In the genomic region with DNA sequence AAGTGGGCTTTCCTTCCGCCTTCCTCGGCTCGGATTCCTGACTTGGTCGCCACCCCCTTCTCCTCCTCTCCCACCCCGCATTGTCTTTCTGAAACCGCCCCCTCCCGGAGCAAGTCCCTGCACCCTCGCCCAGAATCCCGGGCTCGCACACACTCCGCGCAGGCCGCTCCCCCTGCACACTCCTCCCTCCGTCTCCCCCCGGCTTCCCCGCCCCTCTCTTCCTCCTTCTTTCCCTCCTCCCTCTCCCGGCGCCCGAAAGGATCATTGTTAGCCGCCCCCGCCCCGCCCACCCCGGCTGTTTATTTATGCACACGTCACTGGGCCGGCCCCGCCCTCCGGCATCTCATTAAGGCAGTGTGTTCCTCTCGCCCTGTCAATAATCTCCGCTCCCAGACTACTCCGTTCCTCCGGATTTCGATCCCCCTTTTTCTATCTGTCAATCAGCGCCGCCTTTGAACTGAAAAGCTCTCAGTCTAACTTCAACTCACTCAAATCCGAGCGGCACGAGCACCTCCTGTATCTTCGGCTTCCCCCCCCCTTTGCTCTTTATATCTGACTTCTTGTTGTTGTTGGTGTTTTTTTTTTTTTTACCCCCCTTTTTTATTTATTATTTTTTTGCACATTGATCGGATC, we compare ENCODE assay signal across 1 cellular context.
TF ChIP-seq lines count a peak whose summit lies in the region.

A gene (plus strand): TSS at position 373 of the 633 bp plus-strand sequence. CDS start 510 bp downstream, outside the sequence.

TF ChIP-seq in HepG2, 621 proteins besides CTCF, POLR2A, EP300 and RAD21 (continued from another document and continues in another):
- TF ChIP-seq FOXJ3 (CRISPR knock-in tag; IDR thresholded peaks at IDR 0.05; ENCODE audit: borderline replicate concordance) = no peak
- TF ChIP-seq ZNF558 (CRISPR knock-in tag; IDR thresholded peaks at IDR 0.05; ENCODE audit: borderline replicate concordance) = no peak
- TF ChIP-seq, protein P1, sequence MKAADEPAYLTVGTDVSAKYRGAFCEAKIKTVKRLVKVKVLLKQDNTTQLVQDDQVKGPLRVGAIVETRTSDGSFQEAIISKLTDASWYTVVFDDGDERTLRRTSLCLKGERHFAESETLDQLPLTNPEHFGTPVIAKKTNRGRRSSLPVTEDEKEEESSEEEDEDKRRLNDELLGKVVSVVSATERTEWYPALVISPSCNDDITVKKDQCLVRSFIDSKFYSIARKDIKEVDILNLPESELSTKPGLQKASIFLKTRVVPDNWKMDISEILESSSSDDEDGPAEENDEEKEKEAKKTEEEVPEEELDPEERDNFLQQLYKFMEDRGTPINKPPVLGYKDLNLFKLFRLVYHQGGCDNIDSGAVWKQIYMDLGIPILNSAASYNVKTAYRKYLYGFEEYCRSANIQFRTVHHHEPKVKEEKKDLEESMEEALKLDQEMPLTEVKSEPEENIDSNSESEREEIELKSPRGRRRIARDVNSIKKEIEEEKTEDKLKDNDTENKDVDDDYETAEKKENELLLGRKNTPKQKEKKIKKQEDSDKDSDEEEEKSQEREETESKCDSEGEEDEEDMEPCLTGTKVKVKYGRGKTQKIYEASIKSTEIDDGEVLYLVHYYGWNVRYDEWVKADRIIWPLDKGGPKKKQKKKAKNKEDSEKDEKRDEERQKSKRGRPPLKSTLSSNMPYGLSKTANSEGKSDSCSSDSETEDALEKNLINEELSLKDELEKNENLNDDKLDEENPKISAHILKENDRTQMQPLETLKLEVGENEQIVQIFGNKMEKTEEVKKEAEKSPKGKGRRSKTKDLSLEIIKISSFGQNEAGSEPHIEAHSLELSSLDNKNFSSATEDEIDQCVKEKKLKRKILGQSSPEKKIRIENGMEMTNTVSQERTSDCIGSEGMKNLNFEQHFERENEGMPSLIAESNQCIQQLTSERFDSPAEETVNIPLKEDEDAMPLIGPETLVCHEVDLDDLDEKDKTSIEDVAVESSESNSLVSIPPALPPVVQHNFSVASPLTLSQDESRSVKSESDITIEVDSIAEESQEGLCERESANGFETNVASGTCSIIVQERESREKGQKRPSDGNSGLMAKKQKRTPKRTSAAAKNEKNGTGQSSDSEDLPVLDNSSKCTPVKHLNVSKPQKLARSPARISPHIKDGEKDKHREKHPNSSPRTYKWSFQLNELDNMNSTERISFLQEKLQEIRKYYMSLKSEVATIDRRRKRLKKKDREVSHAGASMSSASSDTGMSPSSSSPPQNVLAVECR (CRISPR knock-in tag; IDR thresholded peaks at IDR 0.05; ENCODE audit: borderline replicate concordance) = no peak; the same call in 1 of the 2 replicates
- TF ChIP-seq ZNF605 (CRISPR knock-in tag; IDR thresholded peaks at IDR 0.05) = no peak
- TF ChIP-seq, protein P2, sequence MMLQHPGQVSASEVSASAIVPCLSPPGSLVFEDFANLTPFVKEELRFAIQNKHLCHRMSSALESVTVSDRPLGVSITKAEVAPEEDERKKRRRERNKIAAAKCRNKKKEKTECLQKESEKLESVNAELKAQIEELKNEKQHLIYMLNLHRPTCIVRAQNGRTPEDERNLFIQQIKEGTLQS (CRISPR knock-in tag; IDR thresholded peaks at IDR 0.05) = no peak
- no peak for TF ChIP-seq ZNF720 (CRISPR knock-in tag; IDR thresholded peaks at IDR 0.05)
- no peak for TF ChIP-seq ZNF337 (CRISPR knock-in tag; IDR thresholded peaks at IDR 0.05; ENCODE audit: borderline replicate concordance, low read depth)
- TF ChIP-seq ZNF138 (CRISPR knock-in tag; IDR thresholded peaks at IDR 0.05; ENCODE audit: low read depth) = no peak
- TF ChIP-seq NFE2L2 (IDR thresholded peaks at IDR 0.05; ENCODE audit: low read length) = no peak
- TF ChIP-seq FOXO1 (CRISPR knock-in tag; IDR thresholded peaks at IDR 0.05) = no peak
- TF ChIP-seq TCF7L2 (IDR thresholded peaks at IDR 0.05; ENCODE audit: low read depth, low read length) = no peak
- TF ChIP-seq, protein P3, sequence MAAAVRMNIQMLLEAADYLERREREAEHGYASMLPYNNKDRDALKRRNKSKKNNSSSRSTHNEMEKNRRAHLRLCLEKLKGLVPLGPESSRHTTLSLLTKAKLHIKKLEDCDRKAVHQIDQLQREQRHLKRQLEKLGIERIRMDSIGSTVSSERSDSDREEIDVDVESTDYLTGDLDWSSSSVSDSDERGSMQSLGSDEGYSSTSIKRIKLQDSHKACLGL (CRISPR knock-in tag; IDR thresholded peaks at IDR 0.05) = no peak
- no peak for TF ChIP-seq NFKBIZ (CRISPR knock-in tag; IDR thresholded peaks at IDR 0.05)
- no peak for TF ChIP-seq ZNF674 (CRISPR knock-in tag; IDR thresholded peaks at IDR 0.05; ENCODE audit: low read depth)
- TF ChIP-seq ZNF557 (CRISPR knock-in tag; IDR thresholded peaks at IDR 0.05) = no peak
- no peak for TF ChIP-seq ZNF879 (CRISPR knock-in tag; IDR thresholded peaks at IDR 0.05)
- no peak for TF ChIP-seq ZSCAN30 (CRISPR knock-in tag; IDR thresholded peaks at IDR 0.05)
- TF ChIP-seq ZNF282 (IDR thresholded peaks at IDR 0.05; ENCODE audit: partially characterized antibody) = no peak
- TF ChIP-seq, protein P4, sequence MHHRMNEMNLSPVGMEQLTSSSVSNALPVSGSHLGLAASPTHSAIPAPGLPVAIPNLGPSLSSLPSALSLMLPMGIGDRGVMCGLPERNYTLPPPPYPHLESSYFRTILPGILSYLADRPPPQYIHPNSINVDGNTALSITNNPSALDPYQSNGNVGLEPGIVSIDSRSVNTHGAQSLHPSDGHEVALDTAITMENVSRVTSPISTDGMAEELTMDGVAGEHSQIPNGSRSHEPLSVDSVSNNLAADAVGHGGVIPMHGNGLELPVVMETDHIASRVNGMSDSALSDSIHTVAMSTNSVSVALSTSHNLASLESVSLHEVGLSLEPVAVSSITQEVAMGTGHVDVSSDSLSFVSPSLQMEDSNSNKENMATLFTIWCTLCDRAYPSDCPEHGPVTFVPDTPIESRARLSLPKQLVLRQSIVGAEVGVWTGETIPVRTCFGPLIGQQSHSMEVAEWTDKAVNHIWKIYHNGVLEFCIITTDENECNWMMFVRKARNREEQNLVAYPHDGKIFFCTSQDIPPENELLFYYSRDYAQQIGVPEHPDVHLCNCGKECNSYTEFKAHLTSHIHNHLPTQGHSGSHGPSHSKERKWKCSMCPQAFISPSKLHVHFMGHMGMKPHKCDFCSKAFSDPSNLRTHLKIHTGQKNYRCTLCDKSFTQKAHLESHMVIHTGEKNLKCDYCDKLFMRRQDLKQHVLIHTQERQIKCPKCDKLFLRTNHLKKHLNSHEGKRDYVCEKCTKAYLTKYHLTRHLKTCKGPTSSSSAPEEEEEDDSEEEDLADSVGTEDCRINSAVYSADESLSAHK (CRISPR knock-in tag; IDR thresholded peaks at IDR 0.05; ENCODE audit: borderline replicate concordance) = no peak
- no peak for TF ChIP-seq THAP11 (CRISPR knock-in tag; IDR thresholded peaks at IDR 0.05)
- no peak for TF ChIP-seq ARNT (IDR thresholded peaks at IDR 0.05)
- TF ChIP-seq, protein P5, sequence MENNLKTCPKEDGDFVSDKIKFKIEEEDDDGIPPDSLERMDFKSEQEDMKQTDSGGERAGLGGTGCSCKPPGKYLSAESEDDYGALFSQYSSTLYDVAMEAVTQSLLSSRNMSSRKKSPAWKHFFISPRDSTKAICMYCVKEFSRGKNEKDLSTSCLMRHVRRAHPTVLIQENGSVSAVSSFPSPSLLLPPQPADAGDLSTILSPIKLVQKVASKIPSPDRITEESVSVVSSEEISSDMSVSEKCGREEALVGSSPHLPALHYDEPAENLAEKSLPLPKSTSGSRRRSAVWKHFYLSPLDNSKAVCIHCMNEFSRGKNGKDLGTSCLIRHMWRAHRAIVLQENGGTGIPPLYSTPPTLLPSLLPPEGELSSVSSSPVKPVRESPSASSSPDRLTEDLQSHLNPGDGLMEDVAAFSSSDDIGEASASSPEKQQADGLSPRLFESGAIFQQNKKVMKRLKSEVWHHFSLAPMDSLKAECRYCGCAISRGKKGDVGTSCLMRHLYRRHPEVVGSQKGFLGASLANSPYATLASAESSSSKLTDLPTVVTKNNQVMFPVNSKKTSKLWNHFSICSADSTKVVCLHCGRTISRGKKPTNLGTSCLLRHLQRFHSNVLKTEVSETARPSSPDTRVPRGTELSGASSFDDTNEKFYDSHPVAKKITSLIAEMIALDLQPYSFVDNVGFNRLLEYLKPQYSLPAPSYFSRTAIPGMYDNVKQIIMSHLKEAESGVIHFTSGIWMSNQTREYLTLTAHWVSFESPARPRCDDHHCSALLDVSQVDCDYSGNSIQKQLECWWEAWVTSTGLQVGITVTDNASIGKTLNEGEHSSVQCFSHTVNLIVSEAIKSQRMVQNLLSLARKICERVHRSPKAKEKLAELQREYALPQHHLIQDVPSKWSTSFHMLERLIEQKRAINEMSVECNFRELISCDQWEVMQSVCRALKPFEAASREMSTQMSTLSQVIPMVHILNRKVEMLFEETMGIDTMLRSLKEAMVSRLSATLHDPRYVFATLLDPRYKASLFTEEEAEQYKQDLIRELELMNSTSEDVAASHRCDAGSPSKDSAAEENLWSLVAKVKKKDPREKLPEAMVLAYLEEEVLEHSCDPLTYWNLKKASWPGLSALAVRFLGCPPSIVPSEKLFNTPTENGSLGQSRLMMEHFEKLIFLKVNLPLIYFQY (CRISPR knock-in tag; IDR thresholded peaks at IDR 0.05; ENCODE audit: borderline replicate concordance) = no peak
- no peak for TF ChIP-seq ZNF333 (CRISPR knock-in tag; IDR thresholded peaks at IDR 0.05; ENCODE audit: borderline replicate concordance)
- TF ChIP-seq SSRP1 (CRISPR knock-in tag; IDR thresholded peaks at IDR 0.05) = no peak
- TF ChIP-seq ZNF501 (CRISPR knock-in tag; IDR thresholded peaks at IDR 0.05) = no peak
- no peak for TF ChIP-seq EHMT2 (IDR thresholded peaks at IDR 0.05; ENCODE audit: borderline replicate concordance, low read depth, low read length)
- no peak for TF ChIP-seq ELF1 (CRISPR knock-in tag; IDR thresholded peaks at IDR 0.05)
- TF ChIP-seq ZNF234 (CRISPR knock-in tag; conservative IDR thresholded peaks at IDR 0.05) = no peak
- no peak for TF ChIP-seq ESRRA (CRISPR knock-in tag; IDR thresholded peaks at IDR 0.05; ENCODE audit: low read depth)
- no peak for TF ChIP-seq NR1H2 (CRISPR knock-in tag; IDR thresholded peaks at IDR 0.05; ENCODE audit: borderline replicate concordance, low read depth)
- TF ChIP-seq, protein P6, sequence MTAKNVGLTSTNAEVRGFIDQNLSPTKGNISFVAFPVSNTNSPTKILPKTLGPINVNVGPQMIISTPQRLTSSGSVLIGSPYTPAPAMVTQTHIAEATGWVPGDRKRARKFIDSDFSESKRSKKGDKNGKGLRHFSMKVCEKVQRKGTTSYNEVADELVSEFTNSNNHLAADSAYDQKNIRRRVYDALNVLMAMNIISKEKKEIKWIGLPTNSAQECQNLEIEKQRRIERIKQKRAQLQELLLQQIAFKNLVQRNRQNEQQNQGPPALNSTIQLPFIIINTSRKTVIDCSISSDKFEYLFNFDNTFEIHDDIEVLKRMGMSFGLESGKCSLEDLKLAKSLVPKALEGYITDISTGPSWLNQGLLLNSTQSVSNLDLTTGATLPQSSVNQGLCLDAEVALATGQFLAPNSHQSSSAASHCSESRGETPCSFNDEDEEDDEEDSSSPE (CRISPR knock-in tag; IDR thresholded peaks at IDR 0.05) = no peak
- TF ChIP-seq, protein P7, sequence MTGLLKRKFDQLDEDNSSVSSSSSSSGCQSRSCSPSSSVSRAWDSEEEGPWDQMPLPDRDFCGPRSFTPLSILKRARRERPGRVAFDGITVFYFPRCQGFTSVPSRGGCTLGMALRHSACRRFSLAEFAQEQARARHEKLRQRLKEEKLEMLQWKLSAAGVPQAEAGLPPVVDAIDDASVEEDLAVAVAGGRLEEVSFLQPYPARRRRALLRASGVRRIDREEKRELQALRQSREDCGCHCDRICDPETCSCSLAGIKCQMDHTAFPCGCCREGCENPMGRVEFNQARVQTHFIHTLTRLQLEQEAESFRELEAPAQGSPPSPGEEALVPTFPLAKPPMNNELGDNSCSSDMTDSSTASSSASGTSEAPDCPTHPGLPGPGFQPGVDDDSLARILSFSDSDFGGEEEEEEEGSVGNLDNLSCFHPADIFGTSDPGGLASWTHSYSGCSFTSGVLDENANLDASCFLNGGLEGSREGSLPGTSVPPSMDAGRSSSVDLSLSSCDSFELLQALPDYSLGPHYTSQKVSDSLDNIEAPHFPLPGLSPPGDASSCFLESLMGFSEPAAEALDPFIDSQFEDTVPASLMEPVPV (CRISPR knock-in tag; IDR thresholded peaks at IDR 0.05) = no peak
- TF ChIP-seq ZNF746 (CRISPR knock-in tag; IDR thresholded peaks at IDR 0.05) = no peak; the same call in 1 of the 2 replicates
- TF ChIP-seq DPF2 (CRISPR knock-in tag; IDR thresholded peaks at IDR 0.05; ENCODE audit: borderline replicate concordance, low read depth) = no peak
- no peak for TF ChIP-seq ZNF772 (CRISPR knock-in tag; IDR thresholded peaks at IDR 0.05)
- no peak for TF ChIP-seq RBM39 (IDR thresholded peaks at IDR 0.05; ENCODE audit: low read depth, low read length, poor library complexity, severe bottlenecking)
- TF ChIP-seq RFX5 (IDR thresholded peaks at IDR 0.05; ENCODE audit: low read depth, low read length) = no peak
- TF ChIP-seq HNRNPL (IDR thresholded peaks at IDR 0.05; ENCODE audit: low read depth, low read length) = no peak
- no peak for TF ChIP-seq CHCHD3 (CRISPR knock-in tag; IDR thresholded peaks at IDR 0.05)
- no peak for TF ChIP-seq CEBPB (IDR thresholded peaks at IDR 0.05; ENCODE audit: borderline replicate concordance, low read depth, low read length)
- TF ChIP-seq ZNF549 (CRISPR knock-in tag; IDR thresholded peaks at IDR 0.05) = no peak
- no peak for TF ChIP-seq ZNF589 (CRISPR knock-in tag; conservative IDR thresholded peaks at IDR 0.05)
- TF ChIP-seq ZNF160 (CRISPR knock-in tag; IDR thresholded peaks at IDR 0.05) = no peak
- no peak for TF ChIP-seq KDM5A (IDR thresholded peaks at IDR 0.05; ENCODE audit: borderline replicate concordance, low read length)
